ENCODE assay signal across 10 cellular contexts in genomic region chr19:920051-920857, GRCh38. TPM values are rescaled to one million over a fixed set of nuclear protein-coding genes. Genes with fewer than 3 reads are reported as not detected.
DNase-seq lines count a peak whose midpoint lies in the region; TF ChIP-seq lines count a peak whose summit lies in the region.
"Had no signal": no experiment of that assay in that cellular context is flagged by ENCODE, and none has a peak within 500 bp of the region (broad histone marks: within the 10 kb centered on the region; RNA-seq: fewer than 3 reads in every experiment).

No MANE protein-coding gene starts in this region.

- H3K27ac Mint-ChIP-seq in activated CD4-positive, alpha-beta memory T cell treated with anti-CD3 and anti-CD28 coated beads for 36 hours: peak overlapping the region; percentile 85

- H3K9ac ChIP-seq in SK-N-SH: no peak overlapping the region

- H3K4me3 Mint-ChIP-seq in activated CD4-positive, alpha-beta memory T cell treated with anti-CD3 and anti-CD28 coated beads for 36 hours: peak overlapping the region; percentile 75

- no peaks in the 10 kb centered on the region for H3K9me3 ChIP-seq in SK-N-SH

- H3K4me1 ChIP-seq in SK-N-SH (ENCODE audit: control insufficient read depth in 1 of 2, insufficient read depth in 2 of 2, low read depth in 1 of 2, low read length in 1 of 2): peaks cover 7 to 21% of the 10 kb centered on the region in 2 experiments; a peak in 1 of 4 replicates

- H3F3A ChIP-seq in SK-N-SH (replicated peaks; ENCODE audit: insufficient read depth): peaks cover 18% of the 10 kb centered on the region

- H3K36me3 ChIP-seq in GM06990 (ENCODE audit: control insufficient read depth, insufficient read depth, low read length) (no peaks in the 10 kb centered on the region), SK-N-SH (replicated peaks in 1 of 2; ENCODE audit: control insufficient read depth in 1 of 2, insufficient read depth in 2 of 2, low read length in 1 of 2) (no peaks in the 10 kb centered on the region)

- DNase-seq in GM06990 (ENCODE audit: extremely low read depth, insufficient read length) (peak; percentile 83), MV-4-11 (lab: John Stamatoyannopoulos, UW) (peak; percentile 44), epithelial cell of esophagus (ENCODE audit: low read depth) (peak; percentile 42), NCI-H446 treated with DMSO at 0.1 percent for 48 hours (lab: John Stamatoyannopoulos, UW) (no peak), iPS-NIHi7 (ENCODE audit: extremely low spot score) (no peak), SK-N-SH (no peak)
- DNase-seq in activated CD4-positive, alpha-beta memory T cell treated with anti-CD3 and anti-CD28 coated beads for 36 hours: peak; percentile 78
- peak; percentile 68 for DNase-seq in stimulated activated CD4-positive, alpha-beta T cell treated with anti-CD3 and anti-CD28 coated beads, Interleukin-4, amount 100 ng/mL, for 1 hour

- no peak for TF ChIP-seq EP300 in SK-N-SH (IDR thresholded peaks at IDR 0.05; ENCODE audit: borderline replicate concordance in 1 of 2, low read depth in 1 of 2, low read length in 1 of 2)

- H3K4me2 ChIP-seq in SK-N-SH: no peak overlapping the region

- no peak overlapping the region for H2AFZ ChIP-seq in SK-N-SH (ENCODE audit: low read depth)

- TF ChIP-seq CTCF in GM06990 (IDR thresholded peaks at IDR 0.05; ENCODE audit: insufficient read depth, low read length, poor library complexity, severe bottlenecking) (no peak), epithelial cell of esophagus (IDR thresholded peaks at IDR 0.05; ENCODE audit: insufficient read depth, low read depth, low read length, missing control alignments) (no peak), SK-N-SH (IDR thresholded peaks at IDR 0.05) (no peak)

- POLR2A ChIA-PET in activated CD4-positive, alpha-beta memory T cell treated with anti-CD3 and anti-CD28 coated beads for 36 hours (lab: Charles Lee): interaction anchor here (0.9 to 1.7 kb wide), 4 partner anchors 12 to 101 kb away, joined by 4 to 6 read pairs (median 5); partner anchors contain the start of genes MED16, RNU6-2 and RNU6-9
- POLR2A ChIA-PET in SK-N-SH (lab: Yijun Ruan, JAX): no interaction called here

- no peaks in the 10 kb centered on the region for H3K9me2 ChIP-seq in SK-N-SH

- TF ChIP-seq RAD21 in SK-N-SH (IDR thresholded peaks at IDR 0.05; ENCODE audit: low read length): no peak

- WGBS in SK-N-SH (ENCODE audit: low lambda C conversion rate): 19% methylated on average over 14 of the region's 84 CpGs

- no peaks in the 10 kb centered on the region for H3K36me3 Mint-ChIP-seq in activated CD4-positive, alpha-beta memory T cell treated with anti-CD3 and anti-CD28 coated beads for 36 hours

- H3K4me1 Mint-ChIP-seq in activated CD4-positive, alpha-beta memory T cell treated with anti-CD3 and anti-CD28 coated beads for 36 hours (ENCODE audit: low read depth): peaks cover 19% of the 10 kb centered on the region

- intact Hi-C loops in activated CD4-positive, alpha-beta memory T cell treated with anti-CD3 and anti-CD28 coated beads for 36 hours (cut with micrococcal nuclease): loop anchor here (1.0 to 10.0 kb wide), 6 partner anchors 58 to 321 kb away; partner anchors contain the start of genes ATP5F1D, GPX4, RNU6-2 and TMEM259

- H3K27ac ChIP-seq in SK-N-SH (ENCODE audit: low read depth in 2 of 2, low read length in 1 of 2): no peak overlapping the region

- no peaks in the 10 kb centered on the region for H4K20me1 ChIP-seq in SK-N-SH (ENCODE audit: insufficient read depth)

- CTCF ChIA-PET in activated CD4-positive, alpha-beta memory T cell treated with anti-CD3 and anti-CD28 coated beads for 36 hours (lab: Charles Lee): interaction anchor here (0.9 to 8.3 kb wide), 4 partner anchors 57 to 272 kb away, joined by 3 to 189 read pairs (median 22); partner anchors contain the start of gene WDR18
- CTCF ChIA-PET in SK-N-SH (lab: Yijun Ruan, JAX): interaction anchor here (0.7 to 11.2 kb wide), 12 partner anchors 9 to 321 kb away, joined by 3 to 161 read pairs (median 5); partner anchors contain the start of genes ATP5F1D, CFD and WDR18

- H3K4me3 ChIP-seq in GM06990 (replicated peaks; ENCODE audit: low read depth, low read length): peak overlapping the region; percentile 53
- no peak overlapping the region for H3K4me3 ChIP-seq in epithelial cell of esophagus (ENCODE audit: low read length)
- H3K4me3 ChIP-seq in SK-N-SH (ENCODE audit: low read depth in 2 of 2, low read length in 1 of 2): peak overlapping the region in 1 of 2 experiments; percentile 35; a peak in 1 of 4 replicates

- no peaks in the 10 kb centered on the region; the same call in 1 of the 2 replicates for H3K27me3 ChIP-seq in GM06990 (replicated peaks; ENCODE audit: control insufficient read depth, insufficient read depth, low read length)
- H3K27me3 ChIP-seq in SK-N-SH (ENCODE audit: insufficient read depth): peaks cover 41% of the 10 kb centered on the region

- H3K9me3 Mint-ChIP-seq in activated CD4-positive, alpha-beta memory T cell treated with anti-CD3 and anti-CD28 coated beads for 36 hours: no peaks in the 10 kb centered on the region

- H3K27me3 Mint-ChIP-seq in activated CD4-positive, alpha-beta memory T cell treated with anti-CD3 and anti-CD28 coated beads for 36 hours: no peaks in the 10 kb centered on the region

- no peaks in the 10 kb centered on the region for H3K79me2 ChIP-seq in SK-N-SH (ENCODE audit: insufficient read depth)

TF ChIP-seq in SK-N-SH, 30 proteins besides CTCF, POLR2A, EP300 and RAD21 (continues in another document):
- TF ChIP-seq SIN3A (IDR thresholded peaks at IDR 0.05; ENCODE audit: borderline replicate concordance, low read depth, low read length) (no peak), JUND (IDR thresholded peaks at IDR 0.05) (no peak), RXRA (IDR thresholded peaks at IDR 0.05; ENCODE audit: borderline replicate concordance, low read depth) (no peak), REST (IDR thresholded peaks at IDR 0.05; ENCODE audit: low read depth, low read length) (no peak), GABPA (IDR thresholded peaks at IDR 0.05; ENCODE audit: low read depth) (no peak), MAX (IDR thresholded peaks at IDR 0.05; ENCODE audit: low read depth) (no peak), NRF1 (IDR thresholded peaks at IDR 0.05; ENCODE audit: low read depth, low read length) (no peak), USF1 (IDR thresholded peaks at IDR 0.05; ENCODE audit: borderline replicate concordance, low read depth) (no peak), GATA2 (CRISPR knock-in tag; IDR thresholded peaks at IDR 0.05) (no peak)

RNA-seq across cellular contexts. Expression of gene KISS1R, which starts 3.1 kb away (rescaled TPM):
- 10 to 100 TPM in 1 of 2 experiments, 1 to 10 TPM in 1; 9.9 to 10.6 TPM for total RNA-seq in activated CD4-positive, alpha-beta memory T cell treated with anti-CD3 and anti-CD28 coated beads for 36 hours
- polyA plus RNA-seq in SK-N-SH (2012; rRNA removed): not detected in 2 replicates
- 0.03 TPM in 1 of 2 replicates, not detected in the other for polyA plus RNA-seq in SK-N-SH (2012; cell fraction: cytosol; rRNA removed)
- 0.04 TPM in 1 of 2 replicates, not detected in the other for polyA plus RNA-seq in SK-N-SH (2012; cell fraction: nucleus; rRNA removed)
- total RNA-seq: M059J, myocyte had no signal

RNA-seq across cellular contexts. Expression of gene ARID3A, which starts 5.6 kb away (rescaled TPM):
- total RNA-seq in activated CD4-positive, alpha-beta memory T cell treated with anti-CD3 and anti-CD28 coated beads for 36 hours: 10 to 100 TPM; 28.5 to 30.6 TPM
- 4.4 and 8.6 TPM in 2 replicates for polyA plus RNA-seq in SK-N-SH (2012; rRNA removed)
- 1.4 and 3.3 TPM in 2 replicates for polyA plus RNA-seq in SK-N-SH (2012; cell fraction: cytosol; rRNA removed)
- polyA plus RNA-seq in SK-N-SH (2012; cell fraction: nucleus; rRNA removed): 14.1 and 16.6 TPM in 2 replicates

RNA-seq across cellular contexts. Expression of gene R3HDM4, which starts 7.2 kb away (rescaled TPM):
- 10 to 100 TPM; 80.4 to 81.4 TPM for total RNA-seq in activated CD4-positive, alpha-beta memory T cell treated with anti-CD3 and anti-CD28 coated beads for 36 hours
- 39.2 and 41.4 TPM in 2 replicates for polyA plus RNA-seq in SK-N-SH (2012; rRNA removed)
- 19.6 and 30.3 TPM in 2 replicates for polyA plus RNA-seq in SK-N-SH (2012; cell fraction: cytosol; rRNA removed)
- 46.7 and 47.9 TPM in 2 replicates for polyA plus RNA-seq in SK-N-SH (2012; cell fraction: nucleus; rRNA removed)

RNA-seq across cellular contexts. Expression of gene RNU6-9, which starts 27.0 kb away (rescaled TPM):
- not detected for total RNA-seq in activated CD4-positive, alpha-beta memory T cell treated with anti-CD3 and anti-CD28 coated beads for 36 hours
- not detected in 2 replicates for polyA plus RNA-seq in SK-N-SH (2012; rRNA removed)
- not detected in 2 replicates for polyA plus RNA-seq in SK-N-SH (2012; cell fraction: cytosol; rRNA removed)
- not detected in 2 replicates for polyA plus RNA-seq in SK-N-SH (2012; cell fraction: nucleus; rRNA removed)
- total RNA-seq: M059J, myocyte had no signal

RNA-seq across cellular contexts. Expression of gene MED16, which starts 27.3 kb away (rescaled TPM):
- total RNA-seq in activated CD4-positive, alpha-beta memory T cell treated with anti-CD3 and anti-CD28 coated beads for 36 hours: 10 to 100 TPM; 58.9 to 62.7 TPM
- polyA plus RNA-seq in SK-N-SH (2012; rRNA removed): 30.0 and 40.6 TPM in 2 replicates
- polyA plus RNA-seq in SK-N-SH (2012; cell fraction: cytosol; rRNA removed): 12.5 and 22.8 TPM in 2 replicates
- 49.0 and 102 TPM in 2 replicates for polyA plus RNA-seq in SK-N-SH (2012; cell fraction: nucleus; rRNA removed)

Comparison
In these comparisons a context has a peak if more than half of its experiments do, and no peak if none do; other contexts are left out.
1. DNase-seq: peak in GM06990 (single experiment), MV-4-11 (single experiment), activated CD4-positive, alpha-beta memory T cell treated with anti-CD3 and anti-CD28 coated beads for 36 hours (single experiment), epithelial cell of esophagus (single experiment) and stimulated activated CD4-positive, alpha-beta T cell treated with anti-CD3 and anti-CD28 coated beads, Interleukin-4, amount 100 ng/mL, for 1 hour (single experiment); none in NCI-H446 treated with DMSO at 0.1 percent for 48 hours (single experiment), iPS-NIHi7 (single experiment) and SK-N-SH (single experiment).